ENCODE assay signal across 30 cellular contexts in genomic region chr10:5882961-5883360, GRCh38.
"Had no signal": no experiment of that assay in that cellular context is flagged by ENCODE, and none has a peak within 500 bp of the region (broad histone marks: within the 10 kb centered on the region; RNA-seq: fewer than 3 reads in every experiment).

No MANE protein-coding gene starts in this region.

- H3K4me3 Mint-ChIP-seq: activated B cell treated with CpG ODN at 0.5 μM for 24 hours; activated CD4-positive, alpha-beta memory T cell treated with anti-CD3 and anti-CD28 coated beads for 36 hours; activated naive CD4-positive, alpha-beta T cell treated with anti-CD3 and anti-CD28 coated beads for 36 hours had no signal

- DNase-seq: activated B cell treated with CpG ODN at 0.5 μM for 24 hours; activated CD4-positive, alpha-beta memory T cell treated with anti-CD3 and anti-CD28 coated beads for 36 hours; activated CD4-positive, alpha-beta T cell treated with anti-CD3 and anti-CD28 coated beads for 4 hours; activated CD4-positive, alpha-beta T cell treated with anti-CD3 and anti-CD28 coated beads, Interleukin-2, amount 50 U/mL, for 1 hour; activated CD4-positive, CD25-positive, alpha-beta regulatory T cell treated with anti-CD3 and anti-CD28 coated beads, Interleukin-2, amount 50 U/mL, for 72 hours; activated CD8-positive, alpha-beta memory T cell treated with anti-CD3 and anti-CD28 coated beads, Interleukin-2, amount 50 U/mL, for 4 hours; activated gamma-delta T cell treated with Interleukin-2 at 50 U/mL for 16 hours; activated naive CD4-positive, alpha-beta T cell treated with anti-CD3 and anti-CD28 coated beads for 36 hours; activated T-cell treated with anti-CD3 and anti-CD28 coated beads for 4 hours; activated T-cell treated with anti-CD3 and anti-CD28 coated beads, Interleukin-2, amount 50 U/mL, for 48 hours; adrenal gland; body of pancreas; NCI-H1105; NCI-H1417 treated with DMSO at 0.1 percent for 48 hours; NCI-H187 treated with DMSO at 0.1 percent for 48 hours; NCI-H2081; NCI-H2171 treated with DMSO at 0.1 percent for 48 hours; NCI-H2227 treated with DMSO at 0.1 percent for 48 hours; NCI-H446 treated with DMSO at 0.1 percent for 48 hours; NCI-H524; NCI-H748 treated with DMSO at 0.1 percent for 48 hours; NK-92 treated with Interleukin-12 subunit alpha and Interleukin-12 subunit beta, amount 100 ng/mL, for 24 hours; PC-9; Right ventricle myocardium superior; SW 1271; T-helper 1 cell; T-helper 2 cell; T-helper 9 cell had no signal

- H3K9me3 Mint-ChIP-seq: activated B cell treated with CpG ODN at 0.5 μM for 24 hours; activated CD4-positive, alpha-beta memory T cell treated with anti-CD3 and anti-CD28 coated beads for 36 hours; activated naive CD4-positive, alpha-beta T cell treated with anti-CD3 and anti-CD28 coated beads for 36 hours; activated naive CD4-positive, alpha-beta T cell treated with anti-CD3 and anti-CD28 coated beads, Interleukin-2, amount 50 U/mL, for 72 hours had no signal

- H3K27me3 Mint-ChIP-seq: activated B cell treated with CpG ODN at 0.5 μM for 24 hours; activated CD4-positive, alpha-beta memory T cell treated with anti-CD3 and anti-CD28 coated beads for 36 hours had no signal

- H3K27ac Mint-ChIP-seq: activated B cell treated with CpG ODN at 0.5 μM for 24 hours; activated CD4-positive, alpha-beta memory T cell treated with anti-CD3 and anti-CD28 coated beads for 36 hours; activated naive CD4-positive, alpha-beta T cell treated with anti-CD3 and anti-CD28 coated beads for 36 hours had no signal

- ATAC-seq: activated naive CD4-positive, alpha-beta T cell treated with anti-CD3 and anti-CD28 coated beads, Interleukin-2, amount 50 U/mL, for 72 hours; body of pancreas; K562 had no signal
